24 cellular contexts compared by ENCODE assay signal in genomic region chr14:64350091-64350490, GRCh38. TPM values are rescaled to one million over a fixed set of nuclear protein-coding genes. Genes with fewer than 3 reads are reported as not detected.
DNase-seq lines count a peak whose midpoint lies in the region; ATAC-seq, FAIRE-seq and TF ChIP-seq lines count a peak whose summit lies in the region.
"Had no signal": no experiment of that assay in that cellular context is flagged by ENCODE, and none has a peak within 500 bp of the region (broad histone marks: within the 10 kb centered on the region; RNA-seq: fewer than 3 reads in every experiment).

No MANE protein-coding gene starts in this region.

- H4K91ac ChIP-seq in IMR-90 (ENCODE audit: insufficient read depth, low read depth, low read length) (no peak overlapping the region), neuronal stem cell (ENCODE audit: low read depth, low read length, poor library complexity) (no peak overlapping the region)

- peak overlapping the region; percentile 11; the same call in 1 of the 2 replicates for H3K27ac Mint-ChIP-seq in GM23338
- H3K27ac Mint-ChIP-seq: B cell; CD4-positive, CD25-positive, alpha-beta regulatory T cell; CD8-positive, alpha-beta T cell; HFFc6 had no signal

- no peak overlapping the region for H2BK20ac ChIP-seq in IMR-90 (ENCODE audit: low read depth, low read length)

- H3K4me3 ChIP-seq in GM23338 (no peak overlapping the region), IMR-90 (ENCODE audit: insufficient read depth, low read depth, low read length) (no peak overlapping the region), K562 (no peak overlapping the region), neuronal stem cell (ENCODE audit: low read length in 2 of 2) (no peak overlapping the region)
- H3K4me3 ChIP-seq: BLaER1, GM12878, HAP-1 had no signal

- dilution Hi-C loops in IMR-90 (cut with HindIII; ENCODE audit: low sequenced_read_pairs, unreplicated experiment) = no loop called here

- TF ChIP-seq CTCF in GM23338 (conservative IDR thresholded peaks at IDR 0.05; ENCODE audit: low read depth in 2 of 2) = no peak
- no peak for TF ChIP-seq CTCF in IMR-90 (conservative IDR thresholded peaks at IDR 0.05; ENCODE audit: low read depth, low read length)
- no peak for TF ChIP-seq CTCF in K562 (IDR thresholded peaks at IDR 0.05 in 2 of 3, conservative IDR thresholded peaks at IDR 0.05 in 1 of 3; ENCODE audit: insufficient read depth in 2 of 3, low read depth in 1 of 3, low read length in 3 of 3)

- H3K9me2 ChIP-seq in GM23338 (ENCODE audit: insufficient read depth) = no peaks in the 10 kb centered on the region

- H3K36me3 Mint-ChIP-seq in GM23338 (ENCODE audit: low read depth) = no peaks in the 10 kb centered on the region
- H3K36me3 Mint-ChIP-seq: CD4-positive, CD25-positive, alpha-beta regulatory T cell; CD8-positive, alpha-beta T cell had no signal

- no peaks in the 10 kb centered on the region for H3F3A ChIP-seq in GM23338 (replicated peaks; ENCODE audit: low read depth)

- H4K20me1 ChIP-seq in GM23338 (replicated peaks; ENCODE audit: insufficient read depth) (no peaks in the 10 kb centered on the region), IMR-90 (ENCODE audit: insufficient read depth, low read length) (no peaks in the 10 kb centered on the region), K562 (replicated peaks; ENCODE audit: control insufficient read depth, insufficient read depth, low read length) (no peaks in the 10 kb centered on the region)
- H4K20me1 ChIP-seq: BLaER1 had no signal

- BruUV-seq in IMR-90 (replicated peaks; lab: Mats Ljungman, UMichigan) (no TSS peak), K562 (replicated peaks; lab: Mats Ljungman, UMichigan) (no TSS peak)

- H2AK5ac ChIP-seq in IMR-90 (ENCODE audit: low read depth, low read length) (no peak overlapping the region), neuronal stem cell (ENCODE audit: low read depth, low read length) (no peak overlapping the region)

- TF ChIP-seq POLR2A in IMR-90 (IDR thresholded peaks at IDR 0.05; ENCODE audit: low read depth, low read length) (no peak), K562 (conservative IDR thresholded peaks at IDR 0.05) (no peak)

- in situ Hi-C loops in IMR-90 (cut with MboI; ENCODE audit: low sequenced_read_pairs) (loop anchor here (10.0 kb wide), 1 partner anchor 545 kb away; no protein-coding TSS in a partner anchor), K562 (cut with MboI) (no loop called here)

- H4K5ac ChIP-seq in IMR-90 (ENCODE audit: low read depth, low read length) = no peak overlapping the region

- H3K4me1 Mint-ChIP-seq in GM23338 = no peaks in the 10 kb centered on the region
- H3K4me1 Mint-ChIP-seq: B cell; CD4-positive, CD25-positive, alpha-beta regulatory T cell had no signal

- no peak overlapping the region for H2BK12ac ChIP-seq in neuronal stem cell (ENCODE audit: low read length)

- no peak for FAIRE-seq in K562 (lab: Jason Lieb, UNC)
- FAIRE-seq: D721Med, GM12878, GM18507, H54 had no signal

- intact Hi-C loops in IMR-90 (cut with micrococcal nuclease) = no loop called here
- intact Hi-C loops in K562 (cut with micrococcal nuclease) = no loop called here

- POLR2A ChIA-PET in IMR-90 (lab: Charles Lee; ENCODE audit: unreplicated experiment) = no interaction called here
- POLR2A ChIA-PET in K562 (lab: Yijun Ruan, JAX) = interaction anchor here (1.0 kb wide), 1 partner anchor 8 kb away, joined by 6 read pairs; no protein-coding TSS in a partner anchor

- H3K27ac ChIP-seq in GM23338 (ENCODE audit: low read depth) = no peak overlapping the region
- H3K27ac ChIP-seq in IMR-90 (ENCODE audit: insufficient read depth, low read length) = no peak overlapping the region
- H3K27ac ChIP-seq in K562 (ENCODE audit: extremely low read depth, low read depth, low read length) = no peak overlapping the region
- no peak overlapping the region for H3K27ac ChIP-seq in neuronal stem cell (replicated peaks; ENCODE audit: low read length)
- H3K27ac ChIP-seq: BLaER1, C4-2B had no signal

- no peak overlapping the region for H4K8ac ChIP-seq in IMR-90 (ENCODE audit: low read depth in 2 of 2, low read length in 2 of 2)
- no peak overlapping the region for H4K8ac ChIP-seq in neuronal stem cell (ENCODE audit: low read depth, low read length)

- no peak overlapping the region for H3K14ac ChIP-seq in IMR-90 (replicated peaks; ENCODE audit: low read depth, low read length)
- H3K14ac ChIP-seq in neuronal stem cell (ENCODE audit: low read length) = no peak overlapping the region

- H2AFZ ChIP-seq in GM23338 (no peak overlapping the region), IMR-90 (replicated peaks; ENCODE audit: low read length, poor library complexity) (no peak overlapping the region), K562 (ENCODE audit: low read depth, low read length) (no peak overlapping the region), neuronal stem cell (ENCODE audit: low read length) (peak overlapping the region; percentile 35)

- H3K4me1 ChIP-seq in GM23338 (ENCODE audit: insufficient read depth) (no peaks in the 10 kb centered on the region), IMR-90 (ENCODE audit: control insufficient read depth, insufficient read depth, low read length) (no peaks in the 10 kb centered on the region), K562 (replicated peaks in 1 of 2; ENCODE audit: control insufficient read depth in 2 of 2, insufficient read depth in 2 of 2, low read length in 2 of 2) (no peaks in the 10 kb centered on the region; a peak in 1 of 5 replicates), neuronal stem cell (ENCODE audit: control insufficient read depth in 2 of 2, insufficient read depth in 1 of 2, low read depth in 1 of 2, low read length in 2 of 2) (no peaks in the 10 kb centered on the region)
- H3K4me1 ChIP-seq: BLaER1, HAP-1 had no signal

- no peak overlapping the region for H3K4me3 Mint-ChIP-seq in GM23338
- H3K4me3 Mint-ChIP-seq: B cell; CD4-positive, CD25-positive, alpha-beta regulatory T cell; CD8-positive, alpha-beta T cell; HFFc6 had no signal

- CTCF ChIA-PET in IMR-90 (lab: Yijun Ruan, JAX) = no interaction called here
- CTCF ChIA-PET in K562 (lab: Yijun Ruan, JAX; ENCODE audit: low intra/inter-chr PET ratio) = no interaction called here

- no peak for TF ChIP-seq RAD21 in IMR-90 (IDR thresholded peaks at IDR 0.05; ENCODE audit: low read length)
- TF ChIP-seq RAD21 in K562 (CRISPR knock-in tag; conservative IDR thresholded peaks at IDR 0.05 in 1 of 2, IDR thresholded peaks at IDR 0.05 in 1 of 2) = no peak

- H3K4ac ChIP-seq in IMR-90 (ENCODE audit: low read depth, low read length) (no peak overlapping the region), neuronal stem cell (ENCODE audit: low read length) (no peak overlapping the region)

- H2BK120ac ChIP-seq in IMR-90 (ENCODE audit: low read depth, low read length) (no peak overlapping the region), neuronal stem cell (ENCODE audit: low read depth, low read length) (no peak overlapping the region)

- WGBS in IMR-90 (ENCODE audit: extremely low coverage in 2 of 2, insufficient read length in 1 of 2), 2 experiments = no CpG with 5 or more reads among the region's 3 CpGs
- WGBS in K562 (ENCODE audit: insufficient coverage, low coverage, missing lambda C conversion rate) = 25% methylated on average over 3 of the region's 3 CpGs
- WGBS in neuronal stem cell (ENCODE audit: extremely low coverage in 2 of 2, insufficient read length in 2 of 2, insufficient replicate concordance in 1 of 2), 2 donors = no CpG with 5 or more reads among the region's 3 CpGs

- H2BK15ac ChIP-seq in IMR-90 (ENCODE audit: low read depth, low read length) (no peak overlapping the region), neuronal stem cell (ENCODE audit: low read length) (no peak overlapping the region)

- H3K4me2 ChIP-seq in GM23338 (no peak overlapping the region), IMR-90 (ENCODE audit: low read depth, low read length) (no peak overlapping the region), K562 (ENCODE audit: insufficient read depth, low read length) (no peak overlapping the region), neuronal stem cell (ENCODE audit: insufficient read depth, low read length, poor library complexity, severe bottlenecking) (no peak overlapping the region)
- H3K4me2 ChIP-seq: BLaER1 had no signal

- H3K56ac ChIP-seq in IMR-90 (ENCODE audit: extremely low read depth, insufficient read depth, low read length) = no peak overlapping the region

- H2BK5ac ChIP-seq in IMR-90 (ENCODE audit: low read depth, low read length, poor library complexity, severe bottlenecking) = no peak overlapping the region
- H2BK5ac ChIP-seq in neuronal stem cell (ENCODE audit: low read length) = no peak overlapping the region

- no peaks in the 10 kb centered on the region for H3K9me3 Mint-ChIP-seq in GM23338
- H3K9me3 Mint-ChIP-seq: CD4-positive, CD25-positive, alpha-beta regulatory T cell; CD8-positive, alpha-beta T cell; HFFc6 had no signal

- no peaks in the 10 kb centered on the region for H3K79me2 ChIP-seq in GM23338 (replicated peaks; ENCODE audit: insufficient read depth)
- H3K79me2 ChIP-seq in K562 (ENCODE audit: control insufficient read depth, insufficient read depth, low read length) = no peaks in the 10 kb centered on the region

- peaks cover 1% of the 10 kb centered on the region for H3K27me3 Mint-ChIP-seq in GM23338 (ENCODE audit: insufficient read depth, low read depth, poor library complexity)
- H3K27me3 Mint-ChIP-seq: B cell; CD4-positive, CD25-positive, alpha-beta regulatory T cell had no signal

- H3K27me3 ChIP-seq in GM23338 (ENCODE audit: insufficient read depth) (no peaks in the 10 kb centered on the region), IMR-90 (ENCODE audit: control insufficient read depth, insufficient read depth, low read length) (no peaks in the 10 kb centered on the region), K562 (ENCODE audit: control insufficient read depth in 2 of 2, insufficient read depth in 2 of 2, low read length in 2 of 2) (no peaks in the 10 kb centered on the region), neuronal stem cell (ENCODE audit: control insufficient read depth in 3 of 3, insufficient read depth in 3 of 3, low read depth in 1 of 3, low read length in 3 of 3) (no peaks in the 10 kb centered on the region)
- H3K27me3 ChIP-seq: BLaER1 had no signal

- no peak for TF ChIP-seq EP300 in K562 (IDR thresholded peaks at IDR 0.05; ENCODE audit: low read length)

- H3K9me1 ChIP-seq in IMR-90 (ENCODE audit: insufficient read depth, low read length) (no peaks in the 10 kb centered on the region; the same call in 1 of the 2 replicates), K562 (ENCODE audit: control insufficient read depth, insufficient read depth, low read length) (no peaks in the 10 kb centered on the region)

- H3K9ac ChIP-seq in IMR-90 (ENCODE audit: low read depth, low read length) (no peak overlapping the region), K562 (ENCODE audit: insufficient read depth in 1 of 2, low read depth in 2 of 2, low read length in 2 of 2) (no peak overlapping the region), neuronal stem cell (ENCODE audit: low read depth, low read length, poor library complexity) (no peak overlapping the region)
- H3K9ac ChIP-seq: BLaER1 had no signal

- ATAC-seq in GM23338 = no peak
- no peak for ATAC-seq in IMR-90 (ENCODE audit: low read depth)
- ATAC-seq in K562 = no peak
- ATAC-seq: CD8-positive, alpha-beta T cell; GM12878 had no signal

- H3K18ac ChIP-seq in IMR-90 (ENCODE audit: low read depth, low read length) (no peak overlapping the region), neuronal stem cell (ENCODE audit: low read length) (no peak overlapping the region)

- H2AK9ac ChIP-seq in IMR-90 (replicated peaks; ENCODE audit: low read depth, low read length, poor library complexity) = no peak overlapping the region

- DNase-seq in GM23338 (ENCODE audit: low spot score) (no peak), IMR-90 (no peak), K562 (ENCODE audit: extremely low read depth in 1 of 4, low spot score in 3 of 4) (no peak), neuronal stem cell (ENCODE audit: low spot score) (no peak), COLO668 (lab: John Stamatoyannopoulos, UW; ENCODE audit: unreplicated experiment) (no peak)
- DNase-seq in stimulated activated CD8-positive, alpha-beta memory T cell treated with anti-CD3 and anti-CD28 coated beads, Interleukin-4, amount 100 ng/mL, for 48 hours = no peak
- DNase-seq in activated CD4-positive, alpha-beta T cell treated with anti-CD3 and anti-CD28 coated beads for 1 hour = no peak
- DNase-seq: CD4-positive, CD25-positive, alpha-beta regulatory T cell; CD8-positive, alpha-beta T cell; DMS 273 treated with DMSO at 0.1 percent for 48 hours; DMS79; EL; GDM1; GOT3; HFFc6 had no signal

- H3K79me1 ChIP-seq in IMR-90 (ENCODE audit: low read depth in 1 of 2, low read length in 2 of 2) (no peaks in the 10 kb centered on the region), neuronal stem cell (ENCODE audit: low read depth, low read length) (no peaks in the 10 kb centered on the region)

- no peaks in the 10 kb centered on the region for H3K36me3 ChIP-seq in GM23338 (ENCODE audit: insufficient read depth)
- H3K36me3 ChIP-seq in IMR-90 (ENCODE audit: control insufficient read depth, insufficient read depth, low read length) = no peaks in the 10 kb centered on the region
- no peaks in the 10 kb centered on the region for H3K36me3 ChIP-seq in K562 (ENCODE audit: control insufficient read depth, insufficient read depth, low read length)
- H3K36me3 ChIP-seq in neuronal stem cell (replicated peaks in 1 of 2; ENCODE audit: control insufficient read depth in 2 of 2, insufficient read depth in 2 of 2, low read length in 2 of 2) = no peaks in the 10 kb centered on the region
- H3K36me3 ChIP-seq: HAP-1 had no signal

- H3K9me3 ChIP-seq in IMR-90 (ENCODE audit: control insufficient read depth, insufficient read depth, low read length) (no peaks in the 10 kb centered on the region), K562 (replicated peaks; ENCODE audit: control insufficient read depth, insufficient read depth, low read depth, low read length) (no peaks in the 10 kb centered on the region), neuronal stem cell (replicated peaks in 1 of 2; ENCODE audit: control insufficient read depth in 2 of 2, insufficient read depth in 1 of 2, low read depth in 1 of 2, low read length in 2 of 2) (no peaks in the 10 kb centered on the region)
- H3K9me3 ChIP-seq: BLaER1, HAP-1 had no signal

- H3K23ac ChIP-seq in IMR-90 (ENCODE audit: low read depth, low read length) (no peak overlapping the region), neuronal stem cell (ENCODE audit: low read depth, low read length, poor library complexity) (no peak overlapping the region)

RNA-seq across cellular contexts. Expression of gene MTHFD1, which starts 38.1 kb away (rescaled TPM):
- 219 and 252 TPM in 2 replicates for total RNA-seq in GM23338 (2014; rRNA removed; shearing (Covaris generic))
- 237 and 262 TPM in 2 replicates for polyA plus RNA-seq in GM23338 (2016; fragmentation: Nextera tagmentation; extraction: Ambion mirVana)
- 59.7 and 64.9 TPM in 2 replicates for total RNA-seq in IMR-90 (2012; rRNA removed)
- 30.4 and 32.2 TPM in 2 replicates for polyA plus RNA-seq in IMR-90 (2012; rRNA removed)
- polyA plus RNA-seq in IMR-90 (2012; cell fraction: cytosol; rRNA removed) = 12.3 and 13.6 TPM in 2 replicates
- polyA plus RNA-seq in IMR-90 (2012; cell fraction: nucleus; rRNA removed; ENCODE audit: low replicate concordance) = 14.8 and 40.8 TPM in 2 replicates
- total RNA-seq in K562 (2011; cell fraction: chromatin; rRNA removed; ENCODE audit: low replicate concordance) = 169 and 171 TPM in 2 replicates
- 83.2 and 83.8 TPM in 2 replicates for total RNA-seq in K562 (2011; cell fraction: nucleolus; rRNA removed)
- 85.4 and 89.0 TPM in 2 replicates for total RNA-seq in K562 (2011; cell fraction: nucleoplasm; rRNA removed)
- total RNA-seq in K562 (2014; rRNA removed) = 93.9 and 117 TPM in 2 replicates
- 81.4 and 85.0 TPM in 2 replicates for total RNA-seq in K562 (2014; rRNA removed; fragmentation: Illumina TruSeq; extraction: Trizol)
- 79.2 and 82.3 TPM in 2 replicates for total RNA-seq in K562 (2015; rRNA removed; fragmentation: Illumina TruSeq; extraction: Trizol)
- 158 and 161 TPM in 2 replicates for total RNA-seq in K562 (2021)
- polyA plus RNA-seq in K562 (2011; rRNA removed) = 58.4 and 66.7 TPM in 2 replicates
- polyA plus RNA-seq in K562 (2011; cell fraction: cytosol; rRNA removed) = 40.8 and 44.5 TPM in 2 replicates
- 68.4 and 70.6 TPM in 2 replicates for polyA plus RNA-seq in K562 (2011; cell fraction: nucleus; rRNA removed)
- polyA plus RNA-seq in K562 (2012) = 85.3 and 125 TPM in 2 replicates
- 130 and 153 TPM in 2 replicates for polyA plus RNA-seq in K562 (2014; fragmentation: Illumina TruSeq; extraction: Trizol)
- polyA plus RNA-seq in K562 (2014; fragmentation: Nextera tagmentation; extraction: Ambion mirVana) = 100 to 1,000 TPM in 1 of 2 experiments, 10 to 100 TPM in 1; 90.9 to 147 TPM
- 84.6 and 98.8 TPM in 2 replicates for polyA plus RNA-seq in K562 (2014; rRNA removed)
- 134 and 150 TPM in 2 replicates for polyA minus RNA-seq in K562 (2011; rRNA and poly(A)+ RNA removed)
- polyA minus RNA-seq in K562 (2011; cell fraction: cytosol; rRNA and poly(A)+ RNA removed) = 106 and 120 TPM in 2 replicates
- 41.2 and 61.8 TPM in 2 replicates for polyA minus RNA-seq in K562 (2011; cell fraction: nucleus; rRNA and poly(A)+ RNA removed)
- polyA plus RNA-seq in neuronal stem cell (2013, experiment 1 of 2) = 44.9 TPM
- polyA plus RNA-seq in neuronal stem cell (2013, experiment 2 of 2) = 46.4 TPM

RNA-seq across cellular contexts. Expression of gene ESR2, which starts 55.9 kb away (rescaled TPM):
- 0.08 and 0.59 TPM in 2 replicates for total RNA-seq in GM23338 (2014; rRNA removed; shearing (Covaris generic))
- polyA plus RNA-seq in GM23338 (2016; fragmentation: Nextera tagmentation; extraction: Ambion mirVana) (0.35 and 0.58 TPM in 2 replicates), IMR-90 (2012; rRNA removed) (0.03 TPM in 1 of 2 replicates, not detected in the other), K562 (2011; rRNA removed) (0.16 and 0.36 TPM in 2 replicates), K562 (2014; fragmentation: Illumina TruSeq; extraction: Trizol) (1.9 and 2.0 TPM in 2 replicates), K562 (2014; fragmentation: Nextera tagmentation; extraction: Ambion mirVana) (under 1 TPM; 0.07 to 0.15 TPM), K562 (2014; rRNA removed) (2.8 and 3.8 TPM in 2 replicates)
- total RNA-seq in IMR-90 (2012; rRNA removed) (under 0.01 TPM in 2 replicates), K562 (2014; rRNA removed) (2.0 and 2.1 TPM in 2 replicates), K562 (2014; rRNA removed; fragmentation: Illumina TruSeq; extraction: Trizol) (2.6 and 2.7 TPM in 2 replicates), K562 (2015; rRNA removed; fragmentation: Illumina TruSeq; extraction: Trizol) (2.0 and 2.1 TPM in 2 replicates), K562 (2021) (3.0 and 3.6 TPM in 2 replicates)
- polyA plus RNA-seq in IMR-90 (2012; cell fraction: cytosol; rRNA removed) = 0.01 and 0.04 TPM in 2 replicates
- polyA plus RNA-seq in IMR-90 (2012; cell fraction: nucleus; rRNA removed; ENCODE audit: low replicate concordance) = 0.05 and 0.06 TPM in 2 replicates
- total RNA-seq in K562 (2011; cell fraction: chromatin; rRNA removed; ENCODE audit: low replicate concordance) = 3.5 and 6.1 TPM in 2 replicates
- 2.0 and 2.6 TPM in 2 replicates for total RNA-seq in K562 (2011; cell fraction: nucleolus; rRNA removed)
- total RNA-seq in K562 (2011; cell fraction: nucleoplasm; rRNA removed) = 3.3 and 3.4 TPM in 2 replicates
- polyA plus RNA-seq in K562 (2011; cell fraction: cytosol; rRNA removed) = 0.19 and 0.28 TPM in 2 replicates
- 0.22 and 0.68 TPM in 2 replicates for polyA plus RNA-seq in K562 (2011; cell fraction: nucleus; rRNA removed)
- polyA plus RNA-seq in K562 (2012) = 2.2 and 4.9 TPM in 2 replicates
- 0.51 and 0.70 TPM in 2 replicates for polyA minus RNA-seq in K562 (2011; rRNA and poly(A)+ RNA removed)
- 1.3 TPM in 1 of 2 replicates, not detected in the other for polyA minus RNA-seq in K562 (2011; cell fraction: cytosol; rRNA and poly(A)+ RNA removed)
- polyA minus RNA-seq in K562 (2011; cell fraction: nucleus; rRNA and poly(A)+ RNA removed) = 0.40 and 0.56 TPM in 2 replicates
- 0.08 TPM for polyA plus RNA-seq in neuronal stem cell (2013, experiment 1 of 2)
- 0.15 TPM for polyA plus RNA-seq in neuronal stem cell (2013, experiment 2 of 2)
- total RNA-seq: A172; CD4-positive, CD25-positive, alpha-beta regulatory T cell; HFFc6 had no signal
